23 cellular contexts compared by ENCODE assay signal in genomic region chr9:136274786-136275654, GRCh38. TPM values are rescaled to one million over a fixed set of nuclear protein-coding genes. Genes with fewer than 3 reads are reported as not detected.
DNase-seq lines count a peak whose midpoint lies in the region; ATAC-seq, FAIRE-seq and TF ChIP-seq lines count a peak whose summit lies in the region.
"Had no signal": no experiment of that assay in that cellular context is flagged by ENCODE, and none has a peak within 500 bp of the region (broad histone marks: within the 10 kb centered on the region; RNA-seq: fewer than 3 reads in every experiment).

No MANE protein-coding gene starts in this region.

- intact Hi-C loops in HepG2 (cut with micrococcal nuclease; ENCODE audit: unreplicated experiment) = no loop called here

- TF ChIP-seq EP300 in HepG2 (IDR thresholded peaks at IDR 0.05; ENCODE audit: low read depth in 2 of 2, low read length in 2 of 2) (no peak), HepG2 (CRISPR knock-in tag; IDR thresholded peaks at IDR 0.05; ENCODE audit: borderline replicate concordance) (no peak)

- CTCF ChIA-PET in HepG2 (lab: Yijun Ruan, JAX; ENCODE audit: low intra/inter-chr PET ratio, low total read pairs) = no interaction called here

- no peak overlapping the region for H2AFZ ChIP-seq in HepG2 (ENCODE audit: low read length)

- TF ChIP-seq CTCF in HepG2 (CRISPR knock-in tag; IDR thresholded peaks at IDR 0.05) = no peak

- H3K27ac ChIP-seq in HepG2 (ENCODE audit: extremely low read length, insufficient read depth, low read length) = no peak overlapping the region
- H3K27ac ChIP-seq: 22Rv1, A549, C4-2B, HL-60 had no signal

- ATAC-seq in stimulated activated naive CD8-positive, alpha-beta T cell treated with anti-CD3 and anti-CD28 coated beads, Interleukin-15, Interleukin-2, amounts not matched to agents 100 U/mL and 50 U/mL, for 24 hours = peak; percentile 12
- ATAC-seq in stimulated activated naive CD8-positive, alpha-beta T cell treated with anti-CD3 and anti-CD28 coated beads, Interleukin-15, amount 100 ng/mL, for 72 hours = no peak
- no peak for ATAC-seq in HepG2
- peak; percentile 14 for ATAC-seq in stimulated activated effector memory CD8-positive, alpha-beta T cell treated with anti-CD3 and anti-CD28 coated beads, Interleukin-12 subunit alpha, Interleukin-12 subunit beta, amount 100 ng/mL, for 72 hours
- no peak for ATAC-seq in HG03025 (IDR thresholded peaks at IDR 0.05; ENCODE audit: low FRiP score, unreplicated experiment)
- ATAC-seq in HG03469 (IDR thresholded peaks at IDR 0.05; ENCODE audit: unreplicated experiment) = no peak

- peaks cover 17% of the 10 kb centered on the region for H3K27me3 Mint-ChIP-seq in stimulated activated naive CD8-positive, alpha-beta T cell treated with anti-CD3 and anti-CD28 coated beads, Interleukin-15, amount 100 ng/mL, for 72 hours

- H4K20me1 ChIP-seq in HepG2 (ENCODE audit: insufficient read depth, low read length) = 0 out of 2 replicates have a peak, but pooled peaks cover 2% of the 10 kb centered on the region

- no peaks in the 10 kb centered on the region for H3K4me1 ChIP-seq in HepG2 (ENCODE audit: insufficient read depth, low read length)
- H3K4me1 ChIP-seq: A549, Caco-2 had no signal

- no peak overlapping the region for H3K27ac Mint-ChIP-seq in stimulated activated naive CD8-positive, alpha-beta T cell treated with anti-CD3 and anti-CD28 coated beads, Interleukin-15, amount 100 ng/mL, for 72 hours
- H3K27ac Mint-ChIP-seq in stimulated activated effector memory CD8-positive, alpha-beta T cell treated with anti-CD3 and anti-CD28 coated beads, Interleukin-12 subunit alpha, Interleukin-12 subunit beta, amount 100 ng/mL, for 72 hours = no peak overlapping the region
- H3K27ac Mint-ChIP-seq: CD4-positive, alpha-beta T cell had no signal

- no TSS peak for BruUV-seq in HepG2 (replicated peaks; lab: Mats Ljungman, UMichigan)

- no peak overlapping the region for H3K4me2 ChIP-seq in HepG2 (ENCODE audit: low read depth, low read length)
- H3K4me2 ChIP-seq: A549 had no signal

- in situ Hi-C loops in HepG2 (cut with HindIII; ENCODE audit: extremely low pct_ligation_motif_present, low pct_unique_long_range_greater_than_20kb) = loop anchor here (25.0 kb wide), 1 partner anchor 288 kb away; no protein-coding TSS in a partner anchor

- H3K79me2 ChIP-seq in HepG2 (ENCODE audit: insufficient read depth, low read length) = no peaks in the 10 kb centered on the region

- no peak for DNase-seq in stimulated activated naive CD8-positive, alpha-beta T cell treated with anti-CD3 and anti-CD28 coated beads, Interleukin-15, Interleukin-2, amounts not matched to agents 100 U/mL and 50 U/mL, for 24 hours
- DNase-seq in stimulated activated naive CD8-positive, alpha-beta T cell treated with anti-CD3 and anti-CD28 coated beads, Interleukin-15, amount 100 ng/mL, for 72 hours = no peak
- DNase-seq in HepG2 (ENCODE audit: low spot score) (no peak), NCI-H1092 (lab: John Stamatoyannopoulos, UW) (no peak)
- no peak for DNase-seq in stimulated activated effector memory CD8-positive, alpha-beta T cell treated with anti-CD3 and anti-CD28 coated beads, Interleukin-12 subunit alpha, Interleukin-12 subunit beta, amount 100 ng/mL, for 72 hours (ENCODE audit: low spot score in 2 of 2)
- DNase-seq: AML-193; Caco-2; CD4-positive, alpha-beta T cell; DMS153; DMS79; GDM1; GOT3; H9; IMR-90 had no signal

- peaks cover 12 to 67% of the 10 kb centered on the region in 2 experiments; a peak in 4 of 5 replicates for H3K27me3 ChIP-seq in HepG2 (ENCODE audit: control insufficient read depth in 1 of 2, insufficient read depth in 2 of 2, low read length in 2 of 2)

- H3K9ac ChIP-seq in HepG2 (ENCODE audit: insufficient read depth, low read depth, low read length) = no peak overlapping the region

- TF ChIP-seq POLR2A in HepG2 (IDR thresholded peaks at IDR 0.05; ENCODE audit: insufficient read depth in 1 of 2, low read depth in 2 of 2, low read length in 2 of 2) = no peak

- no peaks in the 10 kb centered on the region for H3K36me3 ChIP-seq in HepG2 (replicated peaks in 1 of 2; ENCODE audit: control insufficient read depth in 1 of 2, insufficient read depth in 2 of 2, low read length in 2 of 2)

- no peaks in the 10 kb centered on the region for H3K4me1 Mint-ChIP-seq in stimulated activated naive CD8-positive, alpha-beta T cell treated with anti-CD3 and anti-CD28 coated beads, Interleukin-15, amount 100 ng/mL, for 72 hours
- H3K4me1 Mint-ChIP-seq in stimulated activated effector memory CD8-positive, alpha-beta T cell treated with anti-CD3 and anti-CD28 coated beads, Interleukin-12 subunit alpha, Interleukin-12 subunit beta, amount 100 ng/mL, for 72 hours = no peaks in the 10 kb centered on the region

- H3K9me3 Mint-ChIP-seq in stimulated activated naive CD8-positive, alpha-beta T cell treated with anti-CD3 and anti-CD28 coated beads, Interleukin-15, amount 100 ng/mL, for 72 hours = no peaks in the 10 kb centered on the region
- H3K9me3 Mint-ChIP-seq in stimulated activated effector memory CD8-positive, alpha-beta T cell treated with anti-CD3 and anti-CD28 coated beads, Interleukin-12 subunit alpha, Interleukin-12 subunit beta, amount 100 ng/mL, for 72 hours = no peaks in the 10 kb centered on the region
- H3K9me3 Mint-ChIP-seq: CD4-positive, alpha-beta T cell had no signal

- H3K36me3 Mint-ChIP-seq in stimulated activated effector memory CD8-positive, alpha-beta T cell treated with anti-CD3 and anti-CD28 coated beads, Interleukin-12 subunit alpha, Interleukin-12 subunit beta, amount 100 ng/mL, for 72 hours = no peaks in the 10 kb centered on the region

- H3K4me3 Mint-ChIP-seq in stimulated activated naive CD8-positive, alpha-beta T cell treated with anti-CD3 and anti-CD28 coated beads, Interleukin-15, amount 100 ng/mL, for 72 hours = no peak overlapping the region
- H3K4me3 Mint-ChIP-seq in stimulated activated effector memory CD8-positive, alpha-beta T cell treated with anti-CD3 and anti-CD28 coated beads, Interleukin-12 subunit alpha, Interleukin-12 subunit beta, amount 100 ng/mL, for 72 hours = no peak overlapping the region
- H3K4me3 Mint-ChIP-seq: CD4-positive, alpha-beta T cell; H9 had no signal

- TF ChIP-seq RAD21 in HepG2 (CRISPR knock-in tag; IDR thresholded peaks at IDR 0.05) = no peak

- no peaks in the 10 kb centered on the region for H3K9me3 ChIP-seq in HepG2 (ENCODE audit: low read length)
- H3K9me3 ChIP-seq: A549, Caco-2 had no signal

- FAIRE-seq in HepG2 (lab: Jason Lieb, UNC) = no peak
- FAIRE-seq: A549, D721Med had no signal

- POLR2A ChIA-PET in HepG2 (lab: Yijun Ruan, JAX) = interaction anchor here (0.6 kb wide), 1 partner anchor 27 kb away, joined by 5 read pairs; no protein-coding TSS in a partner anchor

- WGBS in HepG2 (ENCODE audit: low lambda C conversion rate) = 22% methylated on average over 18 of the region's 28 CpGs

- no peak overlapping the region for H3K4me3 ChIP-seq in HepG2 (replicated peaks in 1 of 3; ENCODE audit: insufficient read depth in 1 of 3, low read depth in 2 of 3, low read length in 3 of 3)
- H3K4me3 ChIP-seq: A549 had no signal

RNA-seq across cellular contexts. Expression of gene CCDC187, which starts 28.9 kb away (rescaled TPM):
- 0.13 TPM in 1 of 2 replicates, not detected in the other for total RNA-seq in HepG2 (2016; rRNA removed; fragmentation: Illumina TruSeq; extraction: Trizol)
- not detected in 2 replicates for total RNA-seq in HepG2 (2016; cell fraction: cytosol; rRNA removed; fragmentation: Illumina TruSeq; extraction: Trizol; ENCODE audit: low read depth)
- total RNA-seq in HepG2 (2016; cell fraction: insoluble cytoplasmic fraction; rRNA removed; fragmentation: Illumina TruSeq; extraction: Trizol) = 0.09 TPM in 1 of 2 replicates, not detected in the other
- total RNA-seq in HepG2 (2016; cell fraction: membrane; rRNA removed; fragmentation: Illumina TruSeq; extraction: Trizol) = 0.10 TPM in 1 of 2 replicates, not detected in the other
- total RNA-seq in HepG2 (2016; cell fraction: nucleus; rRNA removed; fragmentation: Illumina TruSeq; extraction: Trizol) = 0.16 and 0.28 TPM in 2 replicates
- 0.03 and 0.09 TPM in 2 replicates for polyA plus RNA-seq in HepG2 (2011; rRNA removed)
- polyA plus RNA-seq in HepG2 (2011; cell fraction: cytosol; rRNA removed) = 0.01 and 0.03 TPM in 2 replicates
- polyA plus RNA-seq in HepG2 (2011; cell fraction: nucleus; rRNA removed) = 0.45 and 0.48 TPM in 2 replicates
- 0.04 TPM in 1 of 2 replicates, not detected in the other for polyA plus RNA-seq in HepG2 (2012)
- polyA plus RNA-seq in HepG2 (2016; cell fraction: cytosol; fragmentation: Illumina TruSeq; extraction: Trizol; ENCODE audit: low read depth) = not detected in 2 replicates
- not detected in 2 replicates for polyA plus RNA-seq in HepG2 (2016; cell fraction: insoluble cytoplasmic fraction; fragmentation: Illumina TruSeq; extraction: Trizol; ENCODE audit: low read depth)
- polyA plus RNA-seq in HepG2 (2016; cell fraction: membrane; fragmentation: Illumina TruSeq; extraction: Trizol; ENCODE audit: low read depth) = 0.08 TPM in 1 of 2 replicates, not detected in the other
- polyA plus RNA-seq in HepG2 (2016; cell fraction: nucleus; fragmentation: Illumina TruSeq; extraction: Trizol; ENCODE audit: insufficient read depth, low read depth) = 0.14 and 0.17 TPM in 2 replicates
- 0.20 and 0.49 TPM in 2 replicates for polyA minus RNA-seq in HepG2 (2011; rRNA and poly(A)+ RNA removed; ENCODE audit: low replicate concordance)
- polyA minus RNA-seq in HepG2 (2011; cell fraction: cytosol; rRNA and poly(A)+ RNA removed) = not detected in 2 replicates
- polyA minus RNA-seq in HepG2 (2011; cell fraction: nucleus; rRNA and poly(A)+ RNA removed) = 0.39 and 0.50 TPM in 2 replicates
- total RNA-seq: CD4-positive, alpha-beta T cell; Daoy; IMR-90 had no signal
- polyA plus RNA-seq: BJ, IMR-90 had no signal

RNA-seq across cellular contexts. Expression of gene QSOX2, which starts 29.4 kb away (rescaled TPM):
- 10.1 and 27.1 TPM in 2 replicates for total RNA-seq in HepG2 (2016; rRNA removed; fragmentation: Illumina TruSeq; extraction: Trizol)
- total RNA-seq in HepG2 (2016; cell fraction: cytosol; rRNA removed; fragmentation: Illumina TruSeq; extraction: Trizol; ENCODE audit: low read depth) = 2.0 and 2.2 TPM in 2 replicates
- 9.0 and 27.0 TPM in 2 replicates for total RNA-seq in HepG2 (2016; cell fraction: insoluble cytoplasmic fraction; rRNA removed; fragmentation: Illumina TruSeq; extraction: Trizol)
- total RNA-seq in HepG2 (2016; cell fraction: membrane; rRNA removed; fragmentation: Illumina TruSeq; extraction: Trizol) = 4.9 and 5.5 TPM in 2 replicates
- total RNA-seq in HepG2 (2016; cell fraction: nucleus; rRNA removed; fragmentation: Illumina TruSeq; extraction: Trizol) = 29.4 and 33.0 TPM in 2 replicates
- polyA plus RNA-seq in HepG2 (2011; rRNA removed) = 36.4 and 42.1 TPM in 2 replicates
- 18.1 and 19.6 TPM in 2 replicates for polyA plus RNA-seq in HepG2 (2011; cell fraction: cytosol; rRNA removed)
- 53.2 and 71.8 TPM in 2 replicates for polyA plus RNA-seq in HepG2 (2011; cell fraction: nucleus; rRNA removed)
- polyA plus RNA-seq in HepG2 (2012) = 28.3 and 37.6 TPM in 2 replicates
- 1.3 and 1.4 TPM in 2 replicates for polyA plus RNA-seq in HepG2 (2016; cell fraction: cytosol; fragmentation: Illumina TruSeq; extraction: Trizol; ENCODE audit: low read depth)
- 8.1 and 10.4 TPM in 2 replicates for polyA plus RNA-seq in HepG2 (2016; cell fraction: insoluble cytoplasmic fraction; fragmentation: Illumina TruSeq; extraction: Trizol; ENCODE audit: low read depth)
- 2.5 and 3.2 TPM in 2 replicates for polyA plus RNA-seq in HepG2 (2016; cell fraction: membrane; fragmentation: Illumina TruSeq; extraction: Trizol; ENCODE audit: low read depth)
- 56.3 and 58.3 TPM in 2 replicates for polyA plus RNA-seq in HepG2 (2016; cell fraction: nucleus; fragmentation: Illumina TruSeq; extraction: Trizol; ENCODE audit: insufficient read depth, low read depth)
- polyA minus RNA-seq in HepG2 (2011; rRNA and poly(A)+ RNA removed; ENCODE audit: low replicate concordance) = 28.3 and 40.5 TPM in 2 replicates
- polyA minus RNA-seq in HepG2 (2011; cell fraction: cytosol; rRNA and poly(A)+ RNA removed) = 18.7 and 20.4 TPM in 2 replicates
- polyA minus RNA-seq in HepG2 (2011; cell fraction: nucleus; rRNA and poly(A)+ RNA removed) = 26.1 and 26.5 TPM in 2 replicates

RNA-seq across cellular contexts. Expression of gene GPSM1, which starts 52.3 kb away (rescaled TPM):
- total RNA-seq in HepG2 (2016; rRNA removed; fragmentation: Illumina TruSeq; extraction: Trizol) = 0.59 and 1.0 TPM in 2 replicates
- total RNA-seq in HepG2 (2016; cell fraction: cytosol; rRNA removed; fragmentation: Illumina TruSeq; extraction: Trizol; ENCODE audit: low read depth) = 0.26 and 0.30 TPM in 2 replicates
- 0.55 and 1.1 TPM in 2 replicates for total RNA-seq in HepG2 (2016; cell fraction: insoluble cytoplasmic fraction; rRNA removed; fragmentation: Illumina TruSeq; extraction: Trizol)
- total RNA-seq in HepG2 (2016; cell fraction: membrane; rRNA removed; fragmentation: Illumina TruSeq; extraction: Trizol) = 0.53 and 0.72 TPM in 2 replicates
- total RNA-seq in HepG2 (2016; cell fraction: nucleus; rRNA removed; fragmentation: Illumina TruSeq; extraction: Trizol) = 0.72 and 0.81 TPM in 2 replicates
- 2.4 and 3.4 TPM in 2 replicates for polyA plus RNA-seq in HepG2 (2011; rRNA removed)
- 1.6 and 2.7 TPM in 2 replicates for polyA plus RNA-seq in HepG2 (2011; cell fraction: cytosol; rRNA removed)
- polyA plus RNA-seq in HepG2 (2011; cell fraction: nucleus; rRNA removed) = 11.3 and 15.0 TPM in 2 replicates
- 1.2 and 1.6 TPM in 2 replicates for polyA plus RNA-seq in HepG2 (2012)
- polyA plus RNA-seq in HepG2 (2016; cell fraction: cytosol; fragmentation: Illumina TruSeq; extraction: Trizol; ENCODE audit: low read depth) = 0.28 and 0.43 TPM in 2 replicates
- polyA plus RNA-seq in HepG2 (2016; cell fraction: insoluble cytoplasmic fraction; fragmentation: Illumina TruSeq; extraction: Trizol; ENCODE audit: low read depth) = 0.72 and 1.2 TPM in 2 replicates
- polyA plus RNA-seq in HepG2 (2016; cell fraction: membrane; fragmentation: Illumina TruSeq; extraction: Trizol; ENCODE audit: low read depth) = 0.61 and 1.2 TPM in 2 replicates
- polyA plus RNA-seq in HepG2 (2016; cell fraction: nucleus; fragmentation: Illumina TruSeq; extraction: Trizol; ENCODE audit: insufficient read depth, low read depth) = 3.5 and 3.8 TPM in 2 replicates
- 2.9 and 5.8 TPM in 2 replicates for polyA minus RNA-seq in HepG2 (2011; rRNA and poly(A)+ RNA removed; ENCODE audit: low replicate concordance)
- polyA minus RNA-seq in HepG2 (2011; cell fraction: cytosol; rRNA and poly(A)+ RNA removed) = 1.4 and 1.6 TPM in 2 replicates
- 1.7 TPM in 2 replicates for polyA minus RNA-seq in HepG2 (2011; cell fraction: nucleus; rRNA and poly(A)+ RNA removed)

Comparison
In these comparisons a context has a peak if more than half of its experiments do, and no peak if none do; other contexts are left out.
1. ATAC-seq: peak in stimulated activated naive CD8-positive, alpha-beta T cell treated with anti-CD3 and anti-CD28 coated beads, Interleukin-15, Interleukin-2, amounts not matched to agents 100 U/mL and 50 U/mL, for 24 hours (single experiment) and stimulated activated effector memory CD8-positive, alpha-beta T cell treated with anti-CD3 and anti-CD28 coated beads, Interleukin-12 subunit alpha, Interleukin-12 subunit beta, amount 100 ng/mL, for 72 hours (single experiment); none in stimulated activated naive CD8-positive, alpha-beta T cell treated with anti-CD3 and anti-CD28 coated beads, Interleukin-15, amount 100 ng/mL, for 72 hours (single experiment), HepG2 (single experiment), HG03025 (single experiment) and HG03469 (single experiment).